Comparison of ENCODE assay signal across 18 cellular contexts in the genomic region with DNA sequence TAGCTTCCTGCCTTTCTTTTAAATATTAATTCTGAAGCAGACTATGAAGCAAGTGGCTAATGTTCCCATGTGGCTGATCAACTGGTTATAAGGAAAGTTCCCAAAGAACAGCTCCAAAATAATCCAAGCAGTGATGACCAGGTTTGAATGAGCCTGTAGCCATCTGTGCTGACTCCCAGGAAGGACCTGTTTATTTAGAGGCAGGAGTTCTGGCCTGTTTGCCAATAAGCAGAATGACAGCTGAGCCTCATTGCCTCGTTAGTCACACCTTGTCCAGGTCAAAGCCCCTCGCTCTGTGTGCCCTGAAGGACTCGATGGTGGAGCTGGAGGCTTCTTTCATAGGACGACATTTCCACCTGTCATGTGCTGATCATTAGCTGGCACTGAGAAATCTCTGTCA.
DNase-seq lines count a peak whose midpoint lies in the region; ATAC-seq and TF ChIP-seq lines count a peak whose summit lies in the region.
"Had no signal": no experiment of that assay in that cellular context is flagged by ENCODE, and none has a peak within 500 bp of the region (broad histone marks: within the 10 kb centered on the region; RNA-seq: fewer than 3 reads in every experiment).

No MANE protein-coding gene starts in this region.

- H2BK120ac ChIP-seq in IMR-90 (ENCODE audit: low read depth, low read length), result peak overlapping the region; percentile 77
- no peak overlapping the region for H2BK120ac ChIP-seq in mesenchymal stem cell (ENCODE audit: low read depth, low read length)

- POLR2A ChIA-PET in IMR-90 (lab: Charles Lee; ENCODE audit: unreplicated experiment), result no interaction called here

- H3K4me2 ChIP-seq in IMR-90 (ENCODE audit: low read depth, low read length) (no peak overlapping the region), mesenchymal stem cell (ENCODE audit: low read length, poor library complexity, severe bottlenecking) (no peak overlapping the region)

- dilution Hi-C loops in IMR-90 (cut with HindIII; ENCODE audit: low sequenced_read_pairs, unreplicated experiment), result no loop called here

- H3K4ac ChIP-seq in IMR-90 (ENCODE audit: low read depth, low read length) (peak overlapping the region; percentile 80), mesenchymal stem cell (ENCODE audit: low read depth in 1 of 2, low read length in 2 of 2) (no peak overlapping the region)

- H2AK9ac ChIP-seq in IMR-90 (replicated peaks; ENCODE audit: low read depth, low read length, poor library complexity), result no peak overlapping the region

- no peak overlapping the region for H3K4me3 ChIP-seq in IMR-90 (ENCODE audit: insufficient read depth, low read depth, low read length)
- H3K4me3 ChIP-seq in mesenchymal stem cell (ENCODE audit: insufficient read depth in 1 of 2, low read depth in 1 of 2, low read length in 2 of 2), result no peak overlapping the region
- H3K4me3 ChIP-seq: GM12878, GM23248 had no signal

- peak overlapping the region; percentile 91 for H2AK5ac ChIP-seq in IMR-90 (ENCODE audit: low read depth, low read length)
- H2AK5ac ChIP-seq in mesenchymal stem cell (ENCODE audit: low read length, severe bottlenecking), result peak overlapping the region; percentile 85

- no peak for TF ChIP-seq RAD21 in IMR-90 (IDR thresholded peaks at IDR 0.05; ENCODE audit: low read length)

- 86% methylated on average over 2 of the region's 4 CpGs; no CpG with 5 or more reads in 1 of the 2 experiments for WGBS in IMR-90 (ENCODE audit: extremely low coverage in 2 of 2, insufficient read length in 1 of 2), 2 experiments
- 87% methylated on average over 4 of the region's 4 CpGs for WGBS in mesenchymal stem cell

- no peak overlapping the region for H2BK12ac ChIP-seq in mesenchymal stem cell (ENCODE audit: low read length in 2 of 2)

- TF ChIP-seq POLR2A in IMR-90 (IDR thresholded peaks at IDR 0.05; ENCODE audit: low read depth, low read length), result no peak

- H3K14ac ChIP-seq in IMR-90 (replicated peaks; ENCODE audit: low read depth, low read length), result 0 out of 2 replicates have a peak overlapping the region, but pooled peaks have one; percentile 21
- no peak overlapping the region for H3K14ac ChIP-seq in mesenchymal stem cell (ENCODE audit: low read length in 2 of 2)

- no peak for TF ChIP-seq CTCF in IMR-90 (conservative IDR thresholded peaks at IDR 0.05; ENCODE audit: low read depth, low read length)

- H3K9me3 ChIP-seq in IMR-90 (ENCODE audit: control insufficient read depth, insufficient read depth, low read length) (no peaks in the 10 kb centered on the region), mesenchymal stem cell (ENCODE audit: control insufficient read depth, low read length) (no peaks in the 10 kb centered on the region)

- no peak overlapping the region for H3K27ac ChIP-seq in IMR-90 (ENCODE audit: insufficient read depth, low read length)
- peak overlapping the region; percentile 46 for H3K27ac ChIP-seq in mesenchymal stem cell (ENCODE audit: low read length, poor library complexity, severe bottlenecking)
- H3K27ac ChIP-seq: GM23248 had no signal

- H3K9me1 ChIP-seq in IMR-90 (ENCODE audit: insufficient read depth, low read length), result peaks cover 23% of the 10 kb centered on the region

- no TSS peak for BruUV-seq in IMR-90 (replicated peaks; lab: Mats Ljungman, UMichigan)

- peak overlapping the region; percentile 54 for H2AFZ ChIP-seq in IMR-90 (replicated peaks; ENCODE audit: low read length, poor library complexity)
- no peak overlapping the region for H2AFZ ChIP-seq in mesenchymal stem cell (ENCODE audit: low read depth, low read length)
- H2AFZ ChIP-seq: GM23248 had no signal

- peak overlapping the region in 1 of 2 experiments; percentile 17; a peak in 1 of 4 replicates for H4K8ac ChIP-seq in IMR-90 (ENCODE audit: low read depth in 2 of 2, low read length in 2 of 2)
- no peak overlapping the region for H4K8ac ChIP-seq in mesenchymal stem cell (ENCODE audit: low read length)

- no peaks in the 10 kb centered on the region for H3K27me3 ChIP-seq in IMR-90 (ENCODE audit: control insufficient read depth, insufficient read depth, low read length)
- no peaks in the 10 kb centered on the region for H3K27me3 ChIP-seq in mesenchymal stem cell (ENCODE audit: control insufficient read depth in 1 of 2, insufficient read depth in 1 of 2, low read length in 2 of 2)

- H2BK5ac ChIP-seq in IMR-90 (ENCODE audit: low read depth, low read length, poor library complexity, severe bottlenecking), result peak overlapping the region; percentile 30
- H2BK5ac ChIP-seq in mesenchymal stem cell (ENCODE audit: low read depth, low read length, poor library complexity, severe bottlenecking), result no peak overlapping the region

- intact Hi-C loops in IMR-90 (cut with micrococcal nuclease), result no loop called here

- H3K4me1 ChIP-seq in IMR-90 (ENCODE audit: control insufficient read depth, insufficient read depth, low read length), result peaks cover 12% of the 10 kb centered on the region
- H3K4me1 ChIP-seq in mesenchymal stem cell (ENCODE audit: control insufficient read depth, insufficient read depth, low read depth, low read length), result peaks cover 18% of the 10 kb centered on the region

- no peak overlapping the region for H4K5ac ChIP-seq in IMR-90 (ENCODE audit: low read depth, low read length)

- H2BK15ac ChIP-seq in IMR-90 (ENCODE audit: low read depth, low read length), result peak overlapping the region; percentile 88; the same call in 1 of the 3 replicates
- no peak overlapping the region for H2BK15ac ChIP-seq in mesenchymal stem cell (ENCODE audit: low read depth, poor library complexity, severe bottlenecking)

- H2BK20ac ChIP-seq in IMR-90 (ENCODE audit: low read depth, low read length), result peak overlapping the region; percentile 90

- H3K18ac ChIP-seq in IMR-90 (ENCODE audit: low read depth, low read length) (no peak overlapping the region), mesenchymal stem cell (ENCODE audit: low read depth in 1 of 2, low read length in 2 of 2) (no peak overlapping the region)

- CTCF ChIA-PET in IMR-90 (lab: Yijun Ruan, JAX), result interaction anchor here (0.7 kb wide), 1 partner anchor 29 kb away, joined by 3 read pairs; no protein-coding TSS in a partner anchor

- DNase-seq in DMS53 (lab: John Stamatoyannopoulos, UW) (peak; percentile 45), DMS53 treated with DMSO at 0.1 percent for 48 hours (lab: John Stamatoyannopoulos, UW; ENCODE audit: unreplicated experiment) (peak; percentile 12), IMR-90 (no peak), mesenchymal stem cell (no peak), mesenteric fat pad (ENCODE audit: low spot score) (no peak), NCI-H2196 (lab: John Stamatoyannopoulos, UW; ENCODE audit: unreplicated experiment) (no peak), SW 1271 (lab: John Stamatoyannopoulos, UW) (no peak)
- DNase-seq: C1 segment of cervical spinal cord; Calu3; CD4-positive, alpha-beta memory T cell; COR-L47; DMS79; EL; GDM1; GM23248; H7; HCEC 1CT had no signal

- in situ Hi-C loops in IMR-90 (cut with MboI; ENCODE audit: low sequenced_read_pairs), result no loop called here

- H3K79me1 ChIP-seq in IMR-90 (ENCODE audit: low read depth in 1 of 2, low read length in 2 of 2), result no peaks in the 10 kb centered on the region; a peak in 1 of 4 replicates
- H3K79me1 ChIP-seq in mesenchymal stem cell (replicated peaks; ENCODE audit: low read length, poor library complexity, severe bottlenecking), result no peaks in the 10 kb centered on the region

- H4K91ac ChIP-seq in IMR-90 (ENCODE audit: insufficient read depth, low read depth, low read length) (peak overlapping the region; percentile 46; the same call in 1 of the 2 replicates), mesenchymal stem cell (ENCODE audit: low read length) (no peak overlapping the region)

- H3K36me3 ChIP-seq in IMR-90 (ENCODE audit: control insufficient read depth, insufficient read depth, low read length) (no peaks in the 10 kb centered on the region), mesenchymal stem cell (ENCODE audit: control insufficient read depth in 1 of 2, insufficient read depth in 2 of 2, low read depth in 1 of 2, low read length in 2 of 2) (peaks cover 0 to 3% of the 10 kb centered on the region in 2 experiments)

- H3K56ac ChIP-seq in IMR-90 (ENCODE audit: extremely low read depth, insufficient read depth, low read length), result no peak overlapping the region

- no peaks in the 10 kb centered on the region for H4K20me1 ChIP-seq in IMR-90 (ENCODE audit: insufficient read depth, low read length)

- no peak overlapping the region for H3K9ac ChIP-seq in IMR-90 (ENCODE audit: low read depth, low read length)
- no peak overlapping the region for H3K9ac ChIP-seq in mesenchymal stem cell (ENCODE audit: low read length)
- H3K9ac ChIP-seq: GM23248 had no signal

- no peak for ATAC-seq in IMR-90 (ENCODE audit: low read depth)
- ATAC-seq: GM12878 had no signal

- H3K23ac ChIP-seq in IMR-90 (ENCODE audit: low read depth, low read length) (no peak overlapping the region), mesenchymal stem cell (ENCODE audit: low read length in 2 of 2) (no peak overlapping the region)

TF ChIP-seq in IMR-90, 13 proteins besides CTCF, POLR2A, EP300 and RAD21 (continues in another document):
- TF ChIP-seq CHD1 (IDR thresholded peaks at IDR 0.05; ENCODE audit: low read depth, low read length), result no peak
- no peak for TF ChIP-seq CEBPB (IDR thresholded peaks at IDR 0.05; ENCODE audit: low read depth, low read length)
- no peak for TF ChIP-seq USF2 (IDR thresholded peaks at IDR 0.05; ENCODE audit: low read depth, low read length)
- no peak for TF ChIP-seq FOS (IDR thresholded peaks at IDR 0.05; ENCODE audit: low read depth, low read length)
- TF ChIP-seq MAFK (IDR thresholded peaks at IDR 0.05; ENCODE audit: low read depth, low read length), result no peak
- TF ChIP-seq RFX5 (IDR thresholded peaks at IDR 0.05; ENCODE audit: low read depth, low read length), result no peak
- TF ChIP-seq NFE2L2 (IDR thresholded peaks at IDR 0.05; ENCODE audit: low read depth, low read length), result no peak
- TF ChIP-seq SMC3 (IDR thresholded peaks at IDR 0.05; ENCODE audit: low read depth, low read length), result no peak
- TF ChIP-seq MAZ (IDR thresholded peaks at IDR 0.05; ENCODE audit: borderline replicate concordance, low read depth, low read length), result no peak
- no peak for TF ChIP-seq BHLHE40 (IDR thresholded peaks at IDR 0.05; ENCODE audit: low read depth, low read length)
- no peak for TF ChIP-seq RCOR1 (IDR thresholded peaks at IDR 0.05; ENCODE audit: insufficient replicate concordance, low read length)

Comparison
In these comparisons a context has a peak if more than half of its experiments do, and no peak if none do; other contexts are left out.
1. DNase-seq: peak in DMS53 (single experiment) and DMS53 treated with DMSO at 0.1 percent for 48 hours (single experiment); none in IMR-90 (single experiment), mesenchymal stem cell (single experiment), mesenteric fat pad (single experiment), NCI-H2196 (single experiment) and SW 1271 (0 of 2).